ENCODE assay signal across 2 cellular contexts in the genomic region with DNA sequence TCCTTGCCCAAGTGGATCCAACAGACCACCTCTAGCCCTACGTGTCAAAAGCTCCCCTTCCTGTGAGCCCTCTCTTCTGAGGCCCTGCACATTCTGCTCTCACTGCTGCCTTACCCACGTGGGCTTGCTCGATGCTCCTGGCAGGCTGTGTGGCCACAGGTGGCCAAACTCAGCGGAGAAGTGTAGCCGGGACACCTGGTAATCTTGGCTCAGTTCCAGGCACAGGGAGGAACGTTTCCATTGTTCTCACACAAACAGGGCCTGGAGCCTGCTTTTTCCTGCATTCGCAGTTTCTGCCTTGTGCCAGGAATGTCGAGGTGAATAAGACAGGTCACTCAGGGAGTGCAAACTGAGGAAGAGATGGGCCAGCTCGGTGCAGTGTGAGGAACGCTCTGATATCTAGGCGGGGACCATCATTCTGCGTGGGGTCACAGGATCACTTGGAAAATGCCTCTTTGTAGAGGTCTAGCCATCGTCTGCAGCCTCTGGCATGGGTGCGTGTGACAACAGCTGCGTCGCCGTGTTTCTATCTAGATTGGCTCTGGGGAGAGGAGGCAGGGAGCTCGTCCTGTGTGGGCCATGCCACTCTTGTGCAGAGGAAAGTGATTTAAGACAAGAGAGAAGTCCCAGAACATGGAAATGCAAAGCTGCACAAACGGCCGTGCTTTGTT.
TF ChIP-seq lines count a peak whose summit lies in the region.

No MANE protein-coding gene starts in this region.

TF ChIP-seq in IMR-90, 13 proteins besides CTCF, POLR2A, EP300 and RAD21:
- TF ChIP-seq CHD1 (IDR thresholded peaks at IDR 0.05; ENCODE audit: low read depth, low read length) (no peak), ELK1 (IDR thresholded peaks at IDR 0.05; ENCODE audit: borderline replicate concordance, low read depth, low read length) (no peak), FOS (IDR thresholded peaks at IDR 0.05; ENCODE audit: low read depth, low read length) (no peak), CEBPB (IDR thresholded peaks at IDR 0.05; ENCODE audit: low read depth, low read length) (no peak), MAZ (IDR thresholded peaks at IDR 0.05; ENCODE audit: borderline replicate concordance, low read depth, low read length) (no peak), MXI1 (IDR thresholded peaks at IDR 0.05; ENCODE audit: borderline replicate concordance, low read depth, low read length) (no peak), SMC3 (IDR thresholded peaks at IDR 0.05; ENCODE audit: low read depth, low read length) (no peak), RFX5 (IDR thresholded peaks at IDR 0.05; ENCODE audit: low read depth, low read length) (no peak), MAFK (IDR thresholded peaks at IDR 0.05; ENCODE audit: low read depth, low read length) (no peak), NFE2L2 (IDR thresholded peaks at IDR 0.05; ENCODE audit: low read depth, low read length) (no peak)
- TF ChIP-seq, protein P1, sequence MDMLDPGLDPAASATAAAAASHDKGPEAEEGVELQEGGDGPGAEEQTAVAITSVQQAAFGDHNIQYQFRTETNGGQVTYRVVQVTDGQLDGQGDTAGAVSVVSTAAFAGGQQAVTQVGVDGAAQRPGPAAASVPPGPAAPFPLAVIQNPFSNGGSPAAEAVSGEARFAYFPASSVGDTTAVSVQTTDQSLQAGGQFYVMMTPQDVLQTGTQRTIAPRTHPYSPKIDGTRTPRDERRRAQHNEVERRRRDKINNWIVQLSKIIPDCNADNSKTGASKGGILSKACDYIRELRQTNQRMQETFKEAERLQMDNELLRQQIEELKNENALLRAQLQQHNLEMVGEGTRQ (IDR thresholded peaks at IDR 0.05; ENCODE audit: low read depth, low read length) = no peak

TF ChIP-seq in SK-N-SH, 30 proteins besides CTCF, POLR2A, EP300 and RAD21:
- TF ChIP-seq FOXJ3 (CRISPR knock-in tag; IDR thresholded peaks at IDR 0.05) (no peak), FOSL2 (IDR thresholded peaks at IDR 0.05; ENCODE audit: borderline replicate concordance, low read depth) (no peak), MEF2A (IDR thresholded peaks at IDR 0.05; ENCODE audit: borderline replicate concordance, low read depth) (no peak), PBX3 (IDR thresholded peaks at IDR 0.05) (no peak), TEAD4 (IDR thresholded peaks at IDR 0.05; ENCODE audit: borderline replicate concordance, insufficient read depth) (no peak), SIN3A (IDR thresholded peaks at IDR 0.05; ENCODE audit: borderline replicate concordance, low read depth, low read length) (no peak), FOXM1 (IDR thresholded peaks at IDR 0.05; ENCODE audit: low read depth) (no peak), JUND (IDR thresholded peaks at IDR 0.05) (no peak)
